ENCODE assay signal across 9 cellular contexts in the genomic region with DNA sequence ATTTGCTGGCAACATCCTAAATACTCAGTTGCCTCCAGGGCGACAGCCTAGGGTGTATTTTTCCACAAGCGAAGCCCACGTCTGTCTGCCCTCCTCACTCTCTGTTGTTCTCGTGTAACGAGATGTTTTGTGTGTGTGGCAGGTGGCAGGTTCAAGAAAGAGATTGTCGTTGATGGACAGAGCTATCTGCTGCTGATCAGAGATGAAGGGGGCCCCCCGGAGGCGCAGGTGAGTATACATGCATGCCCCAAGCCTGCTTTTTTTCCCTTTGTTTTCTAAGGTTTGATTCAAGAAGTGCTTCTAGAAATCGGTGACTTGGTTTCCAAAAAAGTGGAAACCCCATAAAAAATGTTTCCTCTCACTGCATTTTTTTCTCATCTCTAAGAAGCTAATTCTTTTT.
DNase-seq lines count a peak whose midpoint lies in the region; FAIRE-seq and TF ChIP-seq lines count a peak whose summit lies in the region.
"Had no signal": no experiment of that assay in that cellular context is flagged by ENCODE, and none has a peak within 500 bp of the region (broad histone marks: within the 10 kb centered on the region; RNA-seq: fewer than 3 reads in every experiment).

No MANE protein-coding gene starts in this region.

- no peak overlapping the region for H3K27ac ChIP-seq in breast epithelium

- no TSS peak for BruUV-seq in MCF 10A (replicated peaks; lab: Mats Ljungman, UMichigan)

- H3K9me3 Mint-ChIP-seq in MCF 10A (ENCODE audit: unreplicated experiment): no peaks in the 10 kb centered on the region
- H3K9me3 Mint-ChIP-seq in activated T-helper 2 cell treated with anti-CD3 and anti-CD28 coated beads, Interferon-gamma antibody, Interleukin-2, Interleukin-4, amounts not matched to agents 10 μg/mL and 5 μg/mL and 100 μg/mL, durations not matched to agents 14 hours and 24 hours and 36 hours: no peaks in the 10 kb centered on the region
- no peaks in the 10 kb centered on the region for H3K9me3 Mint-ChIP-seq in activated CD4-positive, alpha-beta memory T cell treated with anti-CD3 and anti-CD28 coated beads, Interleukin-2, amount 10 ng/mL, durations not matched to agents 7 days and 5 days
- H3K9me3 Mint-ChIP-seq: activated naive CD8-positive, alpha-beta T cell treated with anti-CD3 and anti-CD28 coated beads for 36 hours had no signal

- H3K4me3 ChIP-seq in breast epithelium (no peak overlapping the region), epithelial cell of proximal tubule (ENCODE audit: low read depth, low read length) (no peak overlapping the region)

- DNase-seq in MCF 10A (ENCODE audit: unreplicated experiment) (peak; percentile 45), breast epithelium (ENCODE audit: low spot score in 2 of 2) (no peak), NCI-H748 (lab: John Stamatoyannopoulos, UW; ENCODE audit: unreplicated experiment) (peak; percentile 67), epithelial cell of proximal tubule (ENCODE audit: low read depth) (no peak), urothelium cell line (ENCODE audit: low spot score) (peak; percentile 18)
- no peak for DNase-seq in stimulated activated naive CD4-positive, alpha-beta T cell treated with Interleukin-2 at 50 U/mL for 16 hours (lab: John Stamatoyannopoulos, UW)
- no peak for DNase-seq in activated T-helper 2 cell treated with anti-CD3 and anti-CD28 coated beads, Interferon-gamma antibody, Interleukin-2, Interleukin-4, amounts not matched to agents 10 μg/mL and 5 μg/mL and 100 μg/mL, durations not matched to agents 14 hours and 24 hours and 36 hours (ENCODE audit: low spot score)
- no peak for DNase-seq in activated CD4-positive, alpha-beta memory T cell treated with anti-CD3 and anti-CD28 coated beads, Interleukin-2, amount 10 ng/mL, durations not matched to agents 7 days and 5 days
- DNase-seq: activated naive CD8-positive, alpha-beta T cell treated with anti-CD3 and anti-CD28 coated beads for 36 hours had no signal

- intact Hi-C loops in MCF 10A (cut with micrococcal nuclease) (loop anchor here (1.0 to 10.0 kb wide), 3 partner anchors 146 to 1186 kb away; no protein-coding TSS in a partner anchor), breast epithelium (cut with DNase I; ENCODE audit: low total_unique reads) (no loop called here)
- intact Hi-C loops in activated T-helper 2 cell treated with anti-CD3 and anti-CD28 coated beads, Interferon-gamma antibody, Interleukin-2, Interleukin-4, amounts not matched to agents 10 μg/mL and 5 μg/mL and 100 μg/mL, durations not matched to agents 14 hours and 24 hours and 36 hours (cut with micrococcal nuclease): no loop called here

- H3K27me3 Mint-ChIP-seq in MCF 10A (ENCODE audit: insufficient read depth, unreplicated experiment): no peaks in the 10 kb centered on the region
- no peaks in the 10 kb centered on the region for H3K27me3 Mint-ChIP-seq in activated T-helper 2 cell treated with anti-CD3 and anti-CD28 coated beads, Interferon-gamma antibody, Interleukin-2, Interleukin-4, amounts not matched to agents 10 μg/mL and 5 μg/mL and 100 μg/mL, durations not matched to agents 14 hours and 24 hours and 36 hours (ENCODE audit: low read depth)
- no peaks in the 10 kb centered on the region for H3K27me3 Mint-ChIP-seq in activated CD4-positive, alpha-beta memory T cell treated with anti-CD3 and anti-CD28 coated beads, Interleukin-2, amount 10 ng/mL, durations not matched to agents 7 days and 5 days
- H3K27me3 Mint-ChIP-seq: activated naive CD8-positive, alpha-beta T cell treated with anti-CD3 and anti-CD28 coated beads for 36 hours had no signal

- peaks cover 25% of the 10 kb centered on the region for H3K36me3 Mint-ChIP-seq in MCF 10A (ENCODE audit: insufficient read depth, unreplicated experiment)
- no peaks in the 10 kb centered on the region for H3K36me3 Mint-ChIP-seq in activated T-helper 2 cell treated with anti-CD3 and anti-CD28 coated beads, Interferon-gamma antibody, Interleukin-2, Interleukin-4, amounts not matched to agents 10 μg/mL and 5 μg/mL and 100 μg/mL, durations not matched to agents 14 hours and 24 hours and 36 hours (ENCODE audit: low read depth)
- H3K36me3 Mint-ChIP-seq in activated CD4-positive, alpha-beta memory T cell treated with anti-CD3 and anti-CD28 coated beads, Interleukin-2, amount 10 ng/mL, durations not matched to agents 7 days and 5 days (ENCODE audit: low read depth): no peaks in the 10 kb centered on the region
- H3K36me3 Mint-ChIP-seq: activated naive CD8-positive, alpha-beta T cell treated with anti-CD3 and anti-CD28 coated beads for 36 hours had no signal

- H3K27me3 ChIP-seq in breast epithelium: no peaks in the 10 kb centered on the region

- POLR2A ChIA-PET in MCF 10A (lab: Yijun Ruan, JAX): interaction anchor here (0.7 kb wide), 2 partner anchors 31 to 145 kb away, joined by 3 to 4 read pairs; no protein-coding TSS in a partner anchor
- POLR2A ChIA-PET in activated CD4-positive, alpha-beta memory T cell treated with anti-CD3 and anti-CD28 coated beads, Interleukin-2, amount 10 ng/mL, durations not matched to agents 7 days and 5 days (lab: Charles Lee): no interaction called here

- no peaks in the 10 kb centered on the region for H3K9me3 ChIP-seq in breast epithelium

- CTCF ChIA-PET in MCF 10A (lab: Yijun Ruan, JAX): interaction anchor here (0.7 to 10.8 kb wide), 8 partner anchors 8 to 599 kb away, joined by 3 to 240 read pairs (median 3); no protein-coding TSS in a partner anchor
- CTCF ChIA-PET in activated CD4-positive, alpha-beta memory T cell treated with anti-CD3 and anti-CD28 coated beads, Interleukin-2, amount 10 ng/mL, durations not matched to agents 7 days and 5 days (lab: Charles Lee): no interaction called here

- H3K4me1 ChIP-seq in breast epithelium: no peaks in the 10 kb centered on the region

- no peak for TF ChIP-seq POLR2A in breast epithelium (IDR thresholded peaks at IDR 0.05)

- no peak for FAIRE-seq in urothelium cell line (lab: Jason Lieb, UNC)

- no peaks in the 10 kb centered on the region for H3K36me3 ChIP-seq in breast epithelium

- H3K27ac Mint-ChIP-seq in MCF 10A (ENCODE audit: low read depth, unreplicated experiment): peak overlapping the region; percentile 61
- H3K27ac Mint-ChIP-seq in activated T-helper 2 cell treated with anti-CD3 and anti-CD28 coated beads, Interferon-gamma antibody, Interleukin-2, Interleukin-4, amounts not matched to agents 10 μg/mL and 5 μg/mL and 100 μg/mL, durations not matched to agents 14 hours and 24 hours and 36 hours: no peak overlapping the region
- H3K27ac Mint-ChIP-seq in activated CD4-positive, alpha-beta memory T cell treated with anti-CD3 and anti-CD28 coated beads, Interleukin-2, amount 10 ng/mL, durations not matched to agents 7 days and 5 days: no peak overlapping the region
- H3K27ac Mint-ChIP-seq: activated naive CD8-positive, alpha-beta T cell treated with anti-CD3 and anti-CD28 coated beads for 36 hours had no signal

- TF ChIP-seq CTCF in MCF 10A (IDR thresholded peaks at IDR 0.05; ENCODE audit: unreplicated experiment) (peak; percentile 40), breast epithelium (IDR thresholded peaks at IDR 0.05) (no peak), epithelial cell of proximal tubule (conservative IDR thresholded peaks at IDR 0.05; ENCODE audit: low read depth, low read length) (peak; percentile 57)

- H3K4me1 Mint-ChIP-seq in MCF 10A (ENCODE audit: insufficient read depth, unreplicated experiment): peaks cover 24% of the 10 kb centered on the region
- no peaks in the 10 kb centered on the region for H3K4me1 Mint-ChIP-seq in activated T-helper 2 cell treated with anti-CD3 and anti-CD28 coated beads, Interferon-gamma antibody, Interleukin-2, Interleukin-4, amounts not matched to agents 10 μg/mL and 5 μg/mL and 100 μg/mL, durations not matched to agents 14 hours and 24 hours and 36 hours (ENCODE audit: low read depth)
- no peaks in the 10 kb centered on the region for H3K4me1 Mint-ChIP-seq in activated CD4-positive, alpha-beta memory T cell treated with anti-CD3 and anti-CD28 coated beads, Interleukin-2, amount 10 ng/mL, durations not matched to agents 7 days and 5 days
- H3K4me1 Mint-ChIP-seq: activated naive CD8-positive, alpha-beta T cell treated with anti-CD3 and anti-CD28 coated beads for 36 hours had no signal

- no peak overlapping the region for H3K4me3 Mint-ChIP-seq in MCF 10A (ENCODE audit: unreplicated experiment)
- no peak overlapping the region for H3K4me3 Mint-ChIP-seq in activated T-helper 2 cell treated with anti-CD3 and anti-CD28 coated beads, Interferon-gamma antibody, Interleukin-2, Interleukin-4, amounts not matched to agents 10 μg/mL and 5 μg/mL and 100 μg/mL, durations not matched to agents 14 hours and 24 hours and 36 hours (ENCODE audit: low read depth)
- H3K4me3 Mint-ChIP-seq in activated CD4-positive, alpha-beta memory T cell treated with anti-CD3 and anti-CD28 coated beads, Interleukin-2, amount 10 ng/mL, durations not matched to agents 7 days and 5 days: no peak overlapping the region
- H3K4me3 Mint-ChIP-seq: activated naive CD8-positive, alpha-beta T cell treated with anti-CD3 and anti-CD28 coated beads for 36 hours had no signal

Comparison
In these comparisons a context has a peak if more than half of its experiments do, and no peak if none do; other contexts are left out.
1. DNase-seq: peak in MCF 10A (single experiment), NCI-H748 (single experiment) and urothelium cell line (single experiment); none in breast epithelium (0 of 2), epithelial cell of proximal tubule (single experiment), stimulated activated naive CD4-positive, alpha-beta T cell treated with Interleukin-2 at 50 U/mL for 16 hours (single experiment), activated T-helper 2 cell treated with anti-CD3 and anti-CD28 coated beads, Interferon-gamma antibody, Interleukin-2, Interleukin-4, amounts not matched to agents 10 μg/mL and 5 μg/mL and 100 μg/mL, durations not matched to agents 14 hours and 24 hours and 36 hours (single experiment) and activated CD4-positive, alpha-beta memory T cell treated with anti-CD3 and anti-CD28 coated beads, Interleukin-2, amount 10 ng/mL, durations not matched to agents 7 days and 5 days (single experiment).
2. CTCF ChIP-seq: peak in MCF 10A (single experiment) and epithelial cell of proximal tubule (single experiment); none in breast epithelium (0 of 3).